8 cellular contexts compared by ENCODE assay signal in genomic region chr12:12723147-12723680, GRCh38. TPM values are rescaled to one million over a fixed set of nuclear protein-coding genes. Genes with fewer than 3 reads are reported as not detected.
DNase-seq lines count a peak whose midpoint lies in the region; ATAC-seq and TF ChIP-seq lines count a peak whose summit lies in the region.

No MANE protein-coding gene starts in this region.

- H3K36me3 ChIP-seq in Caco-2 (ENCODE audit: control insufficient read depth, insufficient read depth, low read length) (peaks cover under 1% of the 10 kb centered on the region), mammary epithelial cell (ENCODE audit: insufficient read depth, low read length) (peaks cover 3% of the 10 kb centered on the region)

- peaks cover 27% of the 10 kb centered on the region for H3K4me1 Mint-ChIP-seq in Caco-2 (ENCODE audit: low read depth, unreplicated experiment)

- peak overlapping the region; percentile 73 for H2AFZ ChIP-seq in mammary epithelial cell (ENCODE audit: low read depth, low read length)

- H3K4me3 Mint-ChIP-seq in Caco-2 (ENCODE audit: unreplicated experiment): peak overlapping the region; percentile 100

- no TSS peak for BruUV-seq in Caco-2 (replicated peaks; lab: Mats Ljungman, UMichigan)
- no TSS peak for BruUV-seq in mammary epithelial cell (replicated peaks; lab: Mats Ljungman, UMichigan)

- no peaks in the 10 kb centered on the region for H3K27me3 ChIP-seq in Caco-2 (replicated peaks; ENCODE audit: control insufficient read depth, insufficient read depth, low read length)
- H3K27me3 ChIP-seq in mammary epithelial cell (ENCODE audit: insufficient read depth, low read length): no peaks in the 10 kb centered on the region
- H3K27me3 ChIP-seq in mononuclear cell (ENCODE audit: insufficient read depth, low read length): no peaks in the 10 kb centered on the region

- no peaks in the 10 kb centered on the region for H3K27me3 Mint-ChIP-seq in Caco-2 (ENCODE audit: insufficient read depth, unreplicated experiment)

- H4K20me1 ChIP-seq in mammary epithelial cell (ENCODE audit: insufficient read depth, low read length): no peaks in the 10 kb centered on the region

- peaks cover 36% of the 10 kb centered on the region for H3K4me1 ChIP-seq in Caco-2
- peaks cover 38% of the 10 kb centered on the region for H3K4me1 ChIP-seq in mammary epithelial cell (ENCODE audit: insufficient read depth, low read length)
- peaks cover 47% of the 10 kb centered on the region for H3K4me1 ChIP-seq in mononuclear cell (ENCODE audit: insufficient read depth, low read length)

- ATAC-seq in GM18520 (IDR thresholded peaks at IDR 0.05; ENCODE audit: unreplicated experiment): no peak
- no peak for ATAC-seq in GM21723 (IDR thresholded peaks at IDR 0.05; ENCODE audit: unreplicated experiment)

- no peaks in the 10 kb centered on the region for H3K9me3 Mint-ChIP-seq in Caco-2 (ENCODE audit: unreplicated experiment)

- H3K36me3 Mint-ChIP-seq in Caco-2 (ENCODE audit: insufficient read depth, unreplicated experiment): peaks cover 77% of the 10 kb centered on the region

- H3K79me2 ChIP-seq in mammary epithelial cell (ENCODE audit: insufficient read depth, low read length): peaks cover 73% of the 10 kb centered on the region

- in situ Hi-C loops in mammary epithelial cell (cut with MboI; ENCODE audit: low sequenced_read_pairs in 2 of 2): loop anchor here in 1 of 2 donors (25.0 kb wide), 1 partner anchor 1161 kb away; no protein-coding TSS in a partner anchor

- TF ChIP-seq CTCF in Caco-2 (IDR thresholded peaks at IDR 0.05; ENCODE audit: insufficient read depth in 1 of 2, low read depth in 1 of 2, low read length in 1 of 2, severe bottlenecking in 1 of 2, unreplicated experiment in 1 of 2): no peak
- TF ChIP-seq CTCF in mammary epithelial cell (conservative IDR thresholded peaks at IDR 0.05 in 1 of 2, IDR thresholded peaks at IDR 0.05 in 1 of 2; ENCODE audit: extremely low read depth in 1 of 2, insufficient read depth in 1 of 2, low read depth in 1 of 2, low read length in 2 of 2): no peak

- WGBS in mammary epithelial cell (ENCODE audit: low coverage, missing lambda C conversion rate): 1% methylated on average over 10 of the region's 11 CpGs

- dilution Hi-C loops in mammary epithelial cell (cut with HindIII; ENCODE audit: low sequenced_read_pairs): no loop called here

- peak overlapping the region; percentile 92 for H3K27ac Mint-ChIP-seq in Caco-2 (ENCODE audit: unreplicated experiment)

- CTCF ChIA-PET in Caco-2 (lab: Charles Lee) (no interaction called here), mammary epithelial cell (lab: Charles Lee; ENCODE audit: low non-redundant PET) (no interaction called here)

- H3K4me2 ChIP-seq in mammary epithelial cell (ENCODE audit: insufficient read depth, low read depth, low read length): peak overlapping the region; percentile 99

- H3K4me3 ChIP-seq in Caco-2 (ENCODE audit: low read depth, low read length): peak overlapping the region; percentile 92
- peak overlapping the region; percentile 86 to 95 (median 93) for H3K4me3 ChIP-seq in mammary epithelial cell (replicated peaks in 1 of 3; ENCODE audit: insufficient read depth in 1 of 3, low read depth in 2 of 3, low read length in 3 of 3)
- H3K4me3 ChIP-seq in mononuclear cell (ENCODE audit: low read length): peak overlapping the region; percentile 88

- peak overlapping the region; percentile 97 for H3K9ac ChIP-seq in mammary epithelial cell (ENCODE audit: insufficient read depth, low read length)

- DNase-seq in Caco-2 (no peak), LHCN-M2 (ENCODE audit: low read depth) (peak; percentile 18), mammary epithelial cell (no peak), CD1c-positive myeloid dendritic cell (ENCODE audit: extremely low spot score) (no peak), cerebellum (ENCODE audit: low spot score) (no peak)

- H3K27ac ChIP-seq in mammary epithelial cell (ENCODE audit: insufficient read depth, low read depth, low read length): peak overlapping the region; percentile 94

- H3K9me3 ChIP-seq in Caco-2 (no peaks in the 10 kb centered on the region), mammary epithelial cell (replicated peaks; ENCODE audit: insufficient read depth, low read length) (no peaks in the 10 kb centered on the region), mononuclear cell (ENCODE audit: low read depth, low read length) (no peaks in the 10 kb centered on the region)

- POLR2A ChIA-PET in Caco-2 (lab: Charles Lee): interaction anchor here (0.6 to 1.0 kb wide), 3 partner anchors 57 to 320 kb away, joined by 3 to 12 read pairs (median 3); no protein-coding TSS in a partner anchor

- intact Hi-C loops in Caco-2 (cut with micrococcal nuclease; ENCODE audit: unreplicated experiment): no loop called here
- intact Hi-C loops in mammary epithelial cell (cut with micrococcal nuclease): no loop called here

RNA-seq across cellular contexts. Expression of gene CDKN1B, which starts 6.0 kb away (rescaled TPM):
- total RNA-seq in Caco-2 (2022): 107 and 115 TPM in 2 replicates
- 21.2 and 27.4 TPM in 2 replicates for total RNA-seq in LHCN-M2 (2014; rRNA removed)
- polyA plus RNA-seq in LHCN-M2 (2012): 9.2 TPM
- 10 to 100 TPM; 13.3 to 23.0 TPM for total RNA-seq in mammary epithelial cell
- 4.7 TPM for polyA plus RNA-seq in mammary epithelial cell
- 9.5 TPM for polyA minus RNA-seq in mammary epithelial cell
- 268 TPM for total RNA-seq in mononuclear cell
- 64.6 TPM for total RNA-seq in cerebellum

RNA-seq across cellular contexts. Expression of gene GPR19, which starts 27.2 kb away (rescaled TPM):
- 8.4 and 9.8 TPM in 2 replicates for total RNA-seq in Caco-2 (2022)
- total RNA-seq in LHCN-M2 (2014; rRNA removed): 0.34 and 0.64 TPM in 2 replicates
- 0.09 TPM for polyA plus RNA-seq in LHCN-M2 (2012)
- total RNA-seq in mammary epithelial cell: 1 to 10 TPM in 1 of 2 donors, not detected in 1; 1.7 TPM
- 0.74 TPM for polyA plus RNA-seq in mammary epithelial cell
- not detected for polyA minus RNA-seq in mammary epithelial cell
- 0.73 TPM for total RNA-seq in mononuclear cell
- total RNA-seq in cerebellum: 23.0 TPM
